Comparison of ENCODE assay signal across 8 cellular contexts in the genomic region with DNA sequence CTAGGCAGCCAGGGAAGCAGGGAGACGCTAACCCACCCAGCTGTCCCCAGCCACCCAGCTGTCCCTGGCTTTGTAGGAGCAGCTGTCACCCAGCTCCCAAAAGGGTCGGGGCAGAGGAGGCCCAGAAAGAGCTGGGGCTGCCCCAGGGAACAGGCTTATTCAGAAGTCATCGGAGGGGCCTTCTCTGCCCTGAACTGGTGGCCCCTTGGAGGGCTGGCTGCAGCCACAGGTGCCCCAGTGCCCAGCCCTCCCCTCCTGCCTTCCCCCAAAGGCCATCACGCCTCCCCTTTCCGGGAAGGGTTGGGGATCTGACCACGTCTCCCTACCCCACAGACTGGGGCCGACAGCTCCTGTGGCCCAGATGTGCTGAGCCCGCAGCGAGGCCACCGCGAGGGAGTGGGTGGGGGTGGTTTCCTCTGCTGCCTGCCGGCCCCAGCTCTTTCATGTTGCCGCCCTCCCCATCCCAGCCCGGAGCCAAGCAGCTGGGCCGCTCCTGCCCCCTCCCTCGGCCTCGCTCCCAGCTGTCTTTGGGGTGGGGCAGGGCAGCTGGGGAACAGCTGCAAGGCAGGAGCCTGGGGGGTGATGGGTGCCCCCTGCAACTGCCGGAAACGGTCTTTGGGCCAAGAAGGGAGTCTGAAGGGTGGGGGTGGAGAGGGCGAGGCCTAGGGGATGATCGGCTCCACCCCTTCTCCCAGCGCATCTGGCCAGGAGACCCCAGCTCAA. TPM values are rescaled to one million over a fixed set of nuclear protein-coding genes. Genes with fewer than 3 reads are reported as not detected.
A peak's percentile ranks its signal among the peaks of the same experiment; 100 is the strongest.
DNase-seq lines count a peak whose midpoint lies in the region; ATAC-seq, FAIRE-seq and TF ChIP-seq lines count a peak whose summit lies in the region.

No MANE protein-coding gene starts in this region.

- peak overlapping the region; percentile 92 for H3K27ac Mint-ChIP-seq in CD8-positive, alpha-beta T cell
- peak overlapping the region; percentile 61 to 90 (median 88) for H3K27ac Mint-ChIP-seq in nephron

- peaks cover 40% of the 10 kb centered on the region for H3K4me1 Mint-ChIP-seq in CD8-positive, alpha-beta T cell (ENCODE audit: low read depth)
- peaks cover 24% of the 10 kb centered on the region for H3K4me1 Mint-ChIP-seq in nephron

- H3K27me3 Mint-ChIP-seq in CD8-positive, alpha-beta T cell (ENCODE audit: low read depth), result no peaks in the 10 kb centered on the region
- no peaks in the 10 kb centered on the region for H3K27me3 Mint-ChIP-seq in nephron (ENCODE audit: low read depth)

- H3K4me3 ChIP-seq in CD8-positive, alpha-beta T cell (ENCODE audit: low read depth, low read length), result peak overlapping the region; percentile 41

- CTCF ChIA-PET in CD8-positive, alpha-beta T cell (lab: Charles Lee), result interaction anchor here (0.9 to 10.4 kb wide), 6 partner anchors 7 to 91 kb away, joined by 3 to 82 read pairs (median 4); a partner anchor contains a TSS

- FAIRE-seq in D721Med (lab: Jason Lieb, UNC), result no peak

- peak overlapping the region; percentile 75 for H3K4me3 Mint-ChIP-seq in CD8-positive, alpha-beta T cell
- H3K4me3 Mint-ChIP-seq in nephron, result no peak overlapping the region

- POLR2A ChIA-PET in CD8-positive, alpha-beta T cell (lab: Charles Lee), result interaction anchor here (0.7 to 6.8 kb wide), 6 partner anchors 11 to 19 kb away, joined by 3 to 60 read pairs (median 8); a partner anchor contains a TSS

- H3K27ac ChIP-seq in CD8-positive, alpha-beta T cell (ENCODE audit: low read depth, low read length), result peak overlapping the region; percentile 33
- H3K27ac ChIP-seq in VCaP, result peak overlapping the region; percentile 88; the same call in 1 of the 2 replicates

- peak; percentile 75 for ATAC-seq in CD8-positive, alpha-beta T cell
- ATAC-seq in GM19397 (IDR thresholded peaks at IDR 0.05; ENCODE audit: unreplicated experiment) (peak; percentile 79), HG03469 (IDR thresholded peaks at IDR 0.05; ENCODE audit: unreplicated experiment) (peak; percentile 59)

- H3K4me1 ChIP-seq in CD8-positive, alpha-beta T cell (ENCODE audit: insufficient read depth, low read length), result peaks cover 43% of the 10 kb centered on the region

- no peak for TF ChIP-seq CTCF in CD8-positive, alpha-beta T cell (IDR thresholded peaks at IDR 0.05)
- TF ChIP-seq CTCF in VCaP (conservative IDR thresholded peaks at IDR 0.05) (no peak), nephron (IDR thresholded peaks at IDR 0.05; ENCODE audit: unreplicated experiment in 3 of 3) (no peak), D721Med (IDR thresholded peaks at IDR 0.05; ENCODE audit: insufficient read depth, missing control alignments) (no peak)

- peak in 5 of 7 experiments; percentile 46 to 79 (median 58) for DNase-seq in CD8-positive, alpha-beta T cell
- DNase-seq in dermis blood vessel endothelial cell (peak; percentile 35), ureter (ENCODE audit: low spot score) (peak; percentile 62), D721Med (ENCODE audit: insufficient read length, low spot score) (no peak)

- H3K9me3 ChIP-seq in CD8-positive, alpha-beta T cell (ENCODE audit: low read length), result no peaks in the 10 kb centered on the region

- H3K36me3 ChIP-seq in CD8-positive, alpha-beta T cell (ENCODE audit: insufficient read depth, low read length), result peaks cover 10% of the 10 kb centered on the region

- intact Hi-C loops in CD8-positive, alpha-beta T cell (cut with DNase I, micrococcal nuclease), result loop anchor here in 1 of 2 experiments (1.0 kb wide), 2 partner anchors 13 kb away; no protein-coding TSS in a partner anchor

- H3K27me3 ChIP-seq in CD8-positive, alpha-beta T cell (ENCODE audit: insufficient read depth, low read length), result no peaks in the 10 kb centered on the region

- no peaks in the 10 kb centered on the region for H3K9me3 Mint-ChIP-seq in CD8-positive, alpha-beta T cell
- H3K9me3 Mint-ChIP-seq in nephron, result no peaks in the 10 kb centered on the region

- peaks cover 24% of the 10 kb centered on the region for H3K36me3 Mint-ChIP-seq in CD8-positive, alpha-beta T cell
- H3K36me3 Mint-ChIP-seq in nephron (ENCODE audit: low read depth), result peaks cover 16% of the 10 kb centered on the region

RNA-seq across cellular contexts. Expression of a gene that starts 16.8 kb away (rescaled TPM):
- 10 to 100 TPM; 47.9 to 53.1 TPM for total RNA-seq in CD8-positive, alpha-beta T cell
- total RNA-seq in dermis blood vessel endothelial cell (65.7 and 124 TPM in 2 replicates), ureter (137 TPM)

RNA-seq across cellular contexts. Expression of a gene that starts 53.1 kb away (rescaled TPM):
- total RNA-seq in CD8-positive, alpha-beta T cell, result under 1 TPM; 0.49 to 0.75 TPM
- 3.6 and 4.6 TPM in 2 replicates for total RNA-seq in dermis blood vessel endothelial cell
- 11.2 TPM for total RNA-seq in ureter

RNA-seq across cellular contexts. Expression of a gene that starts 53.4 kb away (rescaled TPM):
- 1 to 10 TPM; 5.3 to 5.7 TPM for total RNA-seq in CD8-positive, alpha-beta T cell
- total RNA-seq in dermis blood vessel endothelial cell (7.1 and 13.7 TPM in 2 replicates), ureter (28.3 TPM)
